Comparison of ENCODE assay signal across 1 cellular context in the genomic region with DNA sequence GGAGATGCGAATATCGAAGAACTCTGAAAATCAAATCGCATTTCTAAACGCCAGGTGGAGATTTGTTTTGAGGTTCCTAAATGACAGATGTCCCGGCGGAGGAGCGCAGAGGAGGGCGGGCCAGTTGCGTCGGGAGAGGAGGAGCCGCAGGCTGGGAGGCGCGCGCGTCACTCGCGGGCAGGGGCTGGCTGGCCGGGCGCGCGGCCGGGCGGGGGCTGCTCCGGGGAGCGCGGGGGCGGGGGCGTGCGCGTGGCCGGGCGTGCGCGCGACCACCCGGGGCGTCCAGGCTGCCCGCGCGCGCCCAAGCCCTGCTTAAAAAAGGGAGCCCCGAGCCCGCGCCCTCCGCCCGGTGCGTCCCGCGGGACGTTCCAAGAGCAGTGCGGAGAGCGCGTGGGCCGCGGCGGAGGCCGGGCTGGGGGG.
TF ChIP-seq lines count a peak whose summit lies in the region.

No MANE protein-coding gene starts in this region.

TF ChIP-seq in GM12878, 131 proteins besides CTCF, POLR2A, EP300 and RAD21 (continued from another document):
- TF ChIP-seq CBX5 (IDR thresholded peaks at IDR 0.05; ENCODE audit: low read depth) (no peak), EGR1 (IDR thresholded peaks at IDR 0.05; ENCODE audit: borderline replicate concordance in 1 of 2, low read depth in 2 of 2, low read length in 2 of 2) (peak in 1 of 2 experiments; percentile 90; a peak in 1 of 3 replicates), CREM (IDR thresholded peaks at IDR 0.05; ENCODE audit: low read depth) (peak; percentile 17; the same call in 1 of the 2 replicates), YY1 (IDR thresholded peaks at IDR 0.05; ENCODE audit: low read depth, low read length) (0 out of 2 replicates have a peak, but pooled peaks have one; percentile 6), RCOR1 (conservative IDR thresholded peaks at IDR 0.05; ENCODE audit: low read depth, low read length) (0 out of 2 replicates have a peak, but pooled peaks have one; percentile 13), TAF1 (IDR thresholded peaks at IDR 0.05; ENCODE audit: borderline replicate concordance, low read depth, low read length) (peak; percentile 32; the same call in 1 of the 2 replicates)
- TF ChIP-seq, protein P1, sequence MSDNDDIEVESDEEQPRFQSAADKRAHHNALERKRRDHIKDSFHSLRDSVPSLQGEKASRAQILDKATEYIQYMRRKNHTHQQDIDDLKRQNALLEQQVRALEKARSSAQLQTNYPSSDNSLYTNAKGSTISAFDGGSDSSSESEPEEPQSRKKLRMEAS (IDR thresholded peaks at IDR 0.05; ENCODE audit: low read depth, low read length): 0 out of 2 replicates have a peak, but pooled peaks have one; percentile 18
- TF ChIP-seq, protein P2, sequence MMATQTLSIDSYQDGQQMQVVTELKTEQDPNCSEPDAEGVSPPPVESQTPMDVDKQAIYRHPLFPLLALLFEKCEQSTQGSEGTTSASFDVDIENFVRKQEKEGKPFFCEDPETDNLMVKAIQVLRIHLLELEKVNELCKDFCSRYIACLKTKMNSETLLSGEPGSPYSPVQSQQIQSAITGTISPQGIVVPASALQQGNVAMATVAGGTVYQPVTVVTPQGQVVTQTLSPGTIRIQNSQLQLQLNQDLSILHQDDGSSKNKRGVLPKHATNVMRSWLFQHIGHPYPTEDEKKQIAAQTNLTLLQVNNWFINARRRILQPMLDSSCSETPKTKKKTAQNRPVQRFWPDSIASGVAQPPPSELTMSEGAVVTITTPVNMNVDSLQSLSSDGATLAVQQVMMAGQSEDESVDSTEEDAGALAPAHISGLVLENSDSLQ (IDR thresholded peaks at IDR 0.05): peak; percentile 68; the same call in 1 of the 2 replicates
